9 cellular contexts compared by ENCODE assay signal in genomic region chr11:68412593-68413475, GRCh38. TPM values are rescaled to one million over a fixed set of nuclear protein-coding genes. Genes with fewer than 3 reads are reported as not detected.
DNase-seq lines count a peak whose midpoint lies in the region; ATAC-seq and TF ChIP-seq lines count a peak whose summit lies in the region.
"Had no signal": no experiment of that assay in that cellular context is flagged by ENCODE, and none has a peak within 500 bp of the region (broad histone marks: within the 10 kb centered on the region; RNA-seq: fewer than 3 reads in every experiment).

No MANE protein-coding gene starts in this region.

- H3K36me3 Mint-ChIP-seq in activated CD8-positive, alpha-beta memory T cell treated with anti-CD3 and anti-CD28 coated beads, Interleukin-2, amount 10 ng/mL, durations not matched to agents 7 days and 5 days: peaks cover 3% of the 10 kb centered on the region
- no peaks in the 10 kb centered on the region for H3K36me3 Mint-ChIP-seq in immature natural killer cell

- no peaks in the 10 kb centered on the region for H3K9me3 ChIP-seq in heart right ventricle

- peaks cover 0 to 91% (median 49%) of the 10 kb centered on the region in 9 donors for H3K36me3 ChIP-seq in heart right ventricle

- H3K27ac ChIP-seq in heart right ventricle: peak overlapping the region in 8 of 10 donors; percentile 7 to 65 (median 45)

- DNase-seq in activated CD8-positive, alpha-beta memory T cell treated with anti-CD3 and anti-CD28 coated beads, Interleukin-2, amount 10 ng/mL, durations not matched to agents 7 days and 5 days: peak; percentile 87
- DNase-seq in activated CD8-positive, alpha-beta memory T cell treated with anti-CD3 and anti-CD28 coated beads, Interleukin-2, amount 50 U/mL, for 4 hours: no peak
- DNase-seq in LHCN-M2 (ENCODE audit: low read depth) (peak; percentile 91), heart right ventricle (no peak), immature natural killer cell (no peak)
- DNase-seq in stimulated activated CD8-positive, alpha-beta memory T cell treated with anti-CD3 and anti-CD28 coated beads, Interleukin-4, amount 100 ng/mL, for 24 hours (ENCODE audit: low read depth): peak; percentile 7
- no peak for DNase-seq in central memory CD4-positive, alpha-beta T cell
- DNase-seq: C1 segment of cervical spinal cord had no signal

- no peaks in the 10 kb centered on the region for H3K27me3 Mint-ChIP-seq in activated CD8-positive, alpha-beta memory T cell treated with anti-CD3 and anti-CD28 coated beads, Interleukin-2, amount 10 ng/mL, durations not matched to agents 7 days and 5 days
- peaks cover 0 to 4% (median 0%) of the 10 kb centered on the region in 3 donors for H3K27me3 Mint-ChIP-seq in immature natural killer cell (ENCODE audit: low read depth in 3 of 3)

- peaks cover 28% of the 10 kb centered on the region for H3K4me1 Mint-ChIP-seq in activated CD8-positive, alpha-beta memory T cell treated with anti-CD3 and anti-CD28 coated beads, Interleukin-2, amount 10 ng/mL, durations not matched to agents 7 days and 5 days
- H3K4me1 Mint-ChIP-seq in immature natural killer cell: no peaks in the 10 kb centered on the region

- H3K4me1 ChIP-seq in heart right ventricle: peaks cover 0 to 28% (median 16%) of the 10 kb centered on the region in 9 donors

- H3K9me3 Mint-ChIP-seq in activated CD8-positive, alpha-beta memory T cell treated with anti-CD3 and anti-CD28 coated beads, Interleukin-2, amount 10 ng/mL, durations not matched to agents 7 days and 5 days (ENCODE audit: low read depth): no peaks in the 10 kb centered on the region
- H3K9me3 Mint-ChIP-seq in immature natural killer cell: no peaks in the 10 kb centered on the region

- CTCF ChIA-PET in activated CD8-positive, alpha-beta memory T cell treated with anti-CD3 and anti-CD28 coated beads, Interleukin-2, amount 10 ng/mL, durations not matched to agents 7 days and 5 days (lab: Charles Lee): interaction anchor here (0.5 to 1.2 kb wide), 2 partner anchors 9 to 189 kb away, joined by 3 read pairs; no protein-coding TSS in a partner anchor

- intact Hi-C loops in heart right ventricle (cut with DNase I): no loop called here

- peak; percentile 79 for ATAC-seq in activated CD8-positive, alpha-beta memory T cell treated with anti-CD3 and anti-CD28 coated beads, Interleukin-2, amount 10 ng/mL, durations not matched to agents 7 days and 5 days
- ATAC-seq in heart right ventricle (peak; percentile 13 to 82 (median 64)), GM18868 (IDR thresholded peaks at IDR 0.05; ENCODE audit: unreplicated experiment) (no peak)

- H3K4me3 ChIP-seq in heart right ventricle: no peak overlapping the region

- 61 to 73% methylated on average over 24 of the region's 24 CpGs for WGBS in heart right ventricle, 2 donors

- no peak for TF ChIP-seq CTCF in heart right ventricle (IDR thresholded peaks at IDR 0.05)

- no peak overlapping the region for H3K27ac Mint-ChIP-seq in activated CD8-positive, alpha-beta memory T cell treated with anti-CD3 and anti-CD28 coated beads, Interleukin-2, amount 10 ng/mL, durations not matched to agents 7 days and 5 days
- H3K27ac Mint-ChIP-seq in immature natural killer cell: no peak overlapping the region

- H3K27me3 ChIP-seq in heart right ventricle: no peaks in the 10 kb centered on the region

- H3K4me3 Mint-ChIP-seq in activated CD8-positive, alpha-beta memory T cell treated with anti-CD3 and anti-CD28 coated beads, Interleukin-2, amount 10 ng/mL, durations not matched to agents 7 days and 5 days: no peak overlapping the region
- H3K4me3 Mint-ChIP-seq in immature natural killer cell: no peak overlapping the region

RNA-seq across cellular contexts. Expression of gene PPP6R3, which starts 47.7 kb away (rescaled TPM):
- 100 to 1,000 TPM; 116 to 121 TPM for total RNA-seq in activated CD8-positive, alpha-beta memory T cell treated with anti-CD3 and anti-CD28 coated beads, Interleukin-2, amount 10 ng/mL, durations not matched to agents 7 days and 5 days
- total RNA-seq in LHCN-M2 (2014; rRNA removed) (84.6 and 89.6 TPM in 2 replicates), heart right ventricle (10 to 100 TPM; 75.8 to 98.1 (median 83.6) TPM)
- 17.9 TPM for polyA plus RNA-seq in LHCN-M2 (2012)
- polyA plus RNA-seq in heart right ventricle (10 to 100 TPM; 18.4 to 35.3 TPM), immature natural killer cell (10 to 100 TPM; 18.2 to 48.4 (median 29.8) TPM)

Comparison
In these comparisons a context has a peak if more than half of its experiments do, and no peak if none do; other contexts are left out.
1. DNase-seq: peak in activated CD8-positive, alpha-beta memory T cell treated with anti-CD3 and anti-CD28 coated beads, Interleukin-2, amount 10 ng/mL, durations not matched to agents 7 days and 5 days (single experiment), LHCN-M2 (single experiment) and stimulated activated CD8-positive, alpha-beta memory T cell treated with anti-CD3 and anti-CD28 coated beads, Interleukin-4, amount 100 ng/mL, for 24 hours (single experiment); none in activated CD8-positive, alpha-beta memory T cell treated with anti-CD3 and anti-CD28 coated beads, Interleukin-2, amount 50 U/mL, for 4 hours (single experiment), heart right ventricle (0 of 2), immature natural killer cell (0 of 3) and central memory CD4-positive, alpha-beta T cell (single experiment).